In the genomic region with DNA sequence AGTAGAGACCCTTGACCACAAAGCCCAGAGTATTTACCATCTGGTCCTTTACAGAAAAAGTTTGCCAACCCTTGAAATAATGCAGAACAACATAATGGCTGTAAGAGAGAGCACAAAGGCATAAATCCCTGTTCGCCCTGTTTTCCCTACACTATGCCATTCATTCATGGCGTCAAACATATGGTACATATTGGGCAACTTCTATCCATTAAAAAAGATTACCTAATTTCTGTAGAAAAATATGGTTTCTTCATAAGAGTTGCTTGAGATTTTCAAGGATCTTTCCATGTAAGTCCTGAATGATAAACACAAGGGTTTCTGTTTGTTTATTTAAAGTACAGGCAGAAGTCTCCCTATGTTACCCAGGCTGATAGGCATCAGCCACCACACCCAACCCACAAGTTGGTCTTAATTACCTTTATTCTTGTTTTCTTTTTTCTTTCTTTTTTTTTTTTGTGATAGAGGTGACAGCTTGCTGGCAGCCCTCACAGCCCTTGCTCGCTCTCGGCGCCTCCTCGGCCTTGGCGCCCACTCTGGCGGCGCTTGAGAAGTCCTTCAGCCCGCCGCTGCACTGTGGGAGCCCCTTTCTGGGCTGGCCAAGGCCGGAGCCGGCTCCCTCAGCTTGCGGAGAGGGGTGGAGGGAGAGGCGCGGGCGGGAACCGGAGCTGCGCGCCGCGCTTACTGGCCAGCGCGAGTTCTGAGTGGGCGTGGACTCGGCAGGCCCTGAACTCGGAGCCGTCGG, we compare ENCODE assay signal across 16 cellular contexts.
DNase-seq lines count a peak whose midpoint lies in the region; TF ChIP-seq lines count a peak whose summit lies in the region.
"Had no signal": no experiment of that assay in that cellular context is flagged by ENCODE, and none has a peak within 500 bp of the region (broad histone marks: within the 10 kb centered on the region; RNA-seq: fewer than 3 reads in every experiment).

No MANE protein-coding gene starts in this region.

- no peak overlapping the region for H3K4me3 Mint-ChIP-seq in type B pancreatic cell
- H3K4me3 Mint-ChIP-seq in T-helper 2 cell treated with Interferon-gamma antibody and Interleukin-4, amounts not matched to agents 5 μg/mL and 100 μg/mL, for 36 hours, result no peak overlapping the region
- H3K4me3 Mint-ChIP-seq: CD8-positive, alpha-beta memory T cell had no signal

- peak; percentile 16 for DNase-seq in DMS53 (lab: John Stamatoyannopoulos, UW)
- no peak for DNase-seq in DMS53 treated with DMSO at 0.1 percent for 48 hours (lab: John Stamatoyannopoulos, UW; ENCODE audit: unreplicated experiment)
- peak; percentile 55 for DNase-seq in NCI-H510A treated with DMSO at 0.1 percent for 48 hours (lab: John Stamatoyannopoulos, UW)
- DNase-seq in fibroblast of villous mesenchyme (ENCODE audit: low read depth), result peak; percentile 49
- DNase-seq in type B pancreatic cell (ENCODE audit: extremely low spot score, unreplicated experiment), result peak; percentile 66
- DNase-seq in T-helper 2 cell treated with Interferon-gamma antibody and Interleukin-4, amounts not matched to agents 5 μg/mL and 100 μg/mL, for 36 hours (ENCODE audit: low spot score), result no peak
- DNase-seq in NCI-H226, result no peak
- DNase-seq in NK-92 (lab: John Stamatoyannopoulos, UW; ENCODE audit: unreplicated experiment), result no peak
- DNase-seq: AML-193; Caco-2; CD8-positive, alpha-beta memory T cell; DMS79; GM23248; H7 had no signal

- H3K36me3 Mint-ChIP-seq in type B pancreatic cell, result no peaks in the 10 kb centered on the region
- no peaks in the 10 kb centered on the region for H3K36me3 Mint-ChIP-seq in T-helper 2 cell treated with Interferon-gamma antibody and Interleukin-4, amounts not matched to agents 5 μg/mL and 100 μg/mL, for 36 hours (ENCODE audit: low read depth)
- H3K36me3 Mint-ChIP-seq: CD8-positive, alpha-beta memory T cell had no signal

- TF ChIP-seq CTCF in fibroblast of villous mesenchyme (IDR thresholded peaks at IDR 0.05; ENCODE audit: insufficient read depth, low read depth, low read length) (no peak), type B pancreatic cell (conservative IDR thresholded peaks at IDR 0.05) (no peak)

- H3K4me3 ChIP-seq in fibroblast of villous mesenchyme (ENCODE audit: low read depth, low read length), result no peak overlapping the region
- H3K4me3 ChIP-seq: BLaER1, GM12878, GM23248 had no signal

- no peaks in the 10 kb centered on the region for H3K9me3 Mint-ChIP-seq in type B pancreatic cell
- H3K9me3 Mint-ChIP-seq in T-helper 2 cell treated with Interferon-gamma antibody and Interleukin-4, amounts not matched to agents 5 μg/mL and 100 μg/mL, for 36 hours, result no peaks in the 10 kb centered on the region

- no peak overlapping the region for H3K27ac Mint-ChIP-seq in type B pancreatic cell
- H3K27ac Mint-ChIP-seq in T-helper 2 cell treated with Interferon-gamma antibody and Interleukin-4, amounts not matched to agents 5 μg/mL and 100 μg/mL, for 36 hours, result no peak overlapping the region
- H3K27ac Mint-ChIP-seq: CD8-positive, alpha-beta memory T cell had no signal

- H3K27me3 Mint-ChIP-seq in type B pancreatic cell, result no peaks in the 10 kb centered on the region
- peaks cover 29% of the 10 kb centered on the region for H3K27me3 Mint-ChIP-seq in T-helper 2 cell treated with Interferon-gamma antibody and Interleukin-4, amounts not matched to agents 5 μg/mL and 100 μg/mL, for 36 hours (ENCODE audit: low read depth)

- H3K4me1 Mint-ChIP-seq in type B pancreatic cell (ENCODE audit: unreplicated experiment), result peaks cover 12% of the 10 kb centered on the region
- H3K4me1 Mint-ChIP-seq in T-helper 2 cell treated with Interferon-gamma antibody and Interleukin-4, amounts not matched to agents 5 μg/mL and 100 μg/mL, for 36 hours (ENCODE audit: low read depth), result no peaks in the 10 kb centered on the region
- H3K4me1 Mint-ChIP-seq: CD8-positive, alpha-beta memory T cell had no signal

Comparison
In these comparisons a context has a peak if more than half of its experiments do, and no peak if none do; other contexts are left out.
1. DNase-seq: peak in DMS53 (single experiment), NCI-H510A treated with DMSO at 0.1 percent for 48 hours (single experiment), fibroblast of villous mesenchyme (single experiment) and type B pancreatic cell (single experiment); none in DMS53 treated with DMSO at 0.1 percent for 48 hours (single experiment), T-helper 2 cell treated with Interferon-gamma antibody and Interleukin-4, amounts not matched to agents 5 μg/mL and 100 μg/mL, for 36 hours (single experiment), NCI-H226 (single experiment) and NK-92 (single experiment).